ENCODE assay signal across 15 cellular contexts in the genomic region with DNA sequence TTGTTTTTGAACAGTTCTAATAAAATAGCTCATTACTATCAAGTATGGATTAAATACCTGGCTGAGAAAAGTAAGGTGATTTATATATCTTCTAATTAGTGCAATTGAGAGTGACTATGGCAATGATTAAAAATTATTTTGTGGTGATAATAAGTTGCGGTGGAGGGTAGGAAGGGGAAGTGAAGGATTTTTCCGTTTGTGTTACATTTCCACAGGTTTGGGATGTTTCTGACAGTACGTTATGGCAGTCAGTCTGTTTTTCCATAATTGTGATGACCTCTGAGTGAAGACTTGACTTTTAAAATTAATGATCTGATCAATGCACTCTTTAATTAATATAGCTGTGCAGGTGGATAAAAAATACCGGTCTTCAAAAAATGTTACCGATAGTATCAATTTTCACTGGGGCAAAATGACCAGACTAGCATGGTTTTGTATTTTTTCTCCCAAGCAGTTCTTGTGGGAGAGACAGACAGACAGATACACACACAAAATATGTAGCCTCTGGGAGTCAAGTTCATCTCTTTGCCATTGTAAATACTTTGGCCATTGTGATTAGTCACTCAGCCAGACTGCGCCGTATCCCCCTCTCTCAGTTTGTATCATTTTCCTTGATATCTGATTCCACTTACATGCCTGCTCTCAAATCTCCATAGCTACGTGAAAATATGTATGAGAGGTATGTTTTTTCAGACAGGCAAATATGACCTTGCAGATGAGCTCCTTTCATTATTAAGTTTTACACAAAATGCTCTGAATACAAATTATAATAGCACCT.
DNase-seq lines count a peak whose midpoint lies in the region; ATAC-seq and TF ChIP-seq lines count a peak whose summit lies in the region.
"Had no signal": no experiment of that assay in that cellular context is flagged by ENCODE, and none has a peak within 500 bp of the region (broad histone marks: within the 10 kb centered on the region; RNA-seq: fewer than 3 reads in every experiment).

No MANE protein-coding gene starts in this region.

- peak overlapping the region; percentile 88 for H3K27ac ChIP-seq in brain microvascular endothelial cell
- H3K27ac ChIP-seq: gastrocnemius medialis had no signal

- H3K27ac Mint-ChIP-seq in mesothelial cell of epicardium (peak overlapping the region; percentile 27), type B pancreatic cell (no peak overlapping the region)
- H3K27ac Mint-ChIP-seq: IgD-negative memory B cell had no signal

- ATAC-seq in GM21528 (IDR thresholded peaks at IDR 0.05; ENCODE audit: low FRiP score, unreplicated experiment) = no peak
- ATAC-seq in HG03378 (IDR thresholded peaks at IDR 0.05; ENCODE audit: unreplicated experiment) = no peak
- ATAC-seq: stimulated activated naive CD8-positive, alpha-beta T cell treated with anti-CD3 and anti-CD28 coated beads, Interleukin-15, Interleukin-2, amounts not matched to agents 100 U/mL and 50 U/mL, for 24 hours had no signal

- H3K4me1 Mint-ChIP-seq in mesothelial cell of epicardium (peaks cover 29% of the 10 kb centered on the region), type B pancreatic cell (ENCODE audit: unreplicated experiment) (peaks cover 42% of the 10 kb centered on the region)

- H3K36me3 Mint-ChIP-seq in mesothelial cell of epicardium = no peaks in the 10 kb centered on the region
- H3K36me3 Mint-ChIP-seq in type B pancreatic cell = peaks cover 1% of the 10 kb centered on the region

- H3K27me3 ChIP-seq in brain microvascular endothelial cell (replicated peaks) = no peaks in the 10 kb centered on the region
- H3K27me3 ChIP-seq: gastrocnemius medialis had no signal

- TF ChIP-seq CTCF in AG10803 (conservative IDR thresholded peaks at IDR 0.05; ENCODE audit: low read length) = no peak
- TF ChIP-seq CTCF in brain microvascular endothelial cell (IDR thresholded peaks at IDR 0.05; ENCODE audit: low read depth, low read length, missing control alignments) = no peak
- TF ChIP-seq CTCF in mesothelial cell of epicardium (IDR thresholded peaks at IDR 0.05; ENCODE audit: unreplicated experiment) = no peak
- no peak for TF ChIP-seq CTCF in type B pancreatic cell (conservative IDR thresholded peaks at IDR 0.05)

- H3K27me3 Mint-ChIP-seq in mesothelial cell of epicardium (ENCODE audit: low read depth) (no peaks in the 10 kb centered on the region), type B pancreatic cell (no peaks in the 10 kb centered on the region)
- H3K27me3 Mint-ChIP-seq: IgD-negative memory B cell had no signal

- H3K4me3 Mint-ChIP-seq in mesothelial cell of epicardium = no peak overlapping the region
- H3K4me3 Mint-ChIP-seq in type B pancreatic cell = no peak overlapping the region
- H3K4me3 Mint-ChIP-seq: IgD-negative memory B cell had no signal

- H3K36me3 ChIP-seq in brain microvascular endothelial cell (replicated peaks) = no peaks in the 10 kb centered on the region
- H3K36me3 ChIP-seq: gastrocnemius medialis had no signal

- in situ Hi-C loops in brain microvascular endothelial cell (cut with HindIII; ENCODE audit: low pct_ligation_motif_present, low sequenced_read_pairs) = no loop called here

- H3K9me3 Mint-ChIP-seq in mesothelial cell of epicardium (no peaks in the 10 kb centered on the region), type B pancreatic cell (no peaks in the 10 kb centered on the region)

- H3K4me3 ChIP-seq in AG10803 (ENCODE audit: low read length) (no peak overlapping the region), brain microvascular endothelial cell (ENCODE audit: low read depth, low read length) (no peak overlapping the region)
- H3K4me3 ChIP-seq: gastrocnemius medialis had no signal

- DNase-seq in AG10803 (ENCODE audit: low read depth) = peak; percentile 46
- DNase-seq in HT1080 (ENCODE audit: low read depth) = peak; percentile 85
- peak; percentile 94 for DNase-seq in brain microvascular endothelial cell
- DNase-seq in mesothelial cell of epicardium (ENCODE audit: low spot score in 2 of 2, unreplicated experiment in 2 of 2) = no peak
- DNase-seq in type B pancreatic cell (ENCODE audit: extremely low spot score, unreplicated experiment) = no peak
- DNase-seq in hippocampal formation (lab: John Stamatoyannopoulos, UW) = no peak
- DNase-seq: activated naive CD4-positive, alpha-beta T cell treated with Interleukin-2 at 50 U/mL for 16 hours; C1 segment of cervical spinal cord; gastrocnemius medialis; NCI-H1417 treated with DMSO at 0.1 percent for 48 hours; NCI-H774; stimulated activated naive CD8-positive, alpha-beta T cell treated with anti-CD3 and anti-CD28 coated beads, Interleukin-15, Interleukin-2, amounts not matched to agents 100 U/mL and 50 U/mL, for 24 hours had no signal

Comparison
In these comparisons a context has a peak if more than half of its experiments do, and no peak if none do; other contexts are left out.
1. DNase-seq: peak in AG10803 (single experiment), HT1080 (single experiment) and brain microvascular endothelial cell (single experiment); none in mesothelial cell of epicardium (0 of 2), type B pancreatic cell (single experiment) and hippocampal formation (0 of 2).